In genomic region chr11:87908086-87908485, GRCh38 we compare ENCODE assay signal across 23 cellular contexts.
"Had no signal": no experiment of that assay in that cellular context is flagged by ENCODE, and none has a peak within 500 bp of the region (broad histone marks: within the 10 kb centered on the region; RNA-seq: fewer than 3 reads in every experiment).

No MANE protein-coding gene starts in this region.

- H3K27me3 Mint-ChIP-seq: dendritic cell treated with granulocyte-macrophage colony-stimulating factor and Interleukin-4, amounts not matched to agents 40 ng/mL and 50 ng/mL, for 4 days; effector memory CD8-positive, alpha-beta T cell had no signal

- H3K27ac ChIP-seq: colonic mucosa, epithelial cell of prostate, esophagus squamous epithelium, gastrocnemius medialis, heart right ventricle, left lung, lower lobe of right lung had no signal

- H3K27me3 ChIP-seq: colonic mucosa, esophagus squamous epithelium, gastrocnemius medialis, heart right ventricle, left lung had no signal

- H3K9me3 Mint-ChIP-seq: dendritic cell treated with granulocyte-macrophage colony-stimulating factor and Interleukin-4, amounts not matched to agents 40 ng/mL and 50 ng/mL, for 4 days; effector memory CD8-positive, alpha-beta T cell; endodermal cell had no signal

- H3K36me3 ChIP-seq: colonic mucosa, esophagus squamous epithelium, gastrocnemius medialis, heart right ventricle, left lung, lower lobe of right lung had no signal

- H3K4me1 ChIP-seq: colonic mucosa, esophagus squamous epithelium, gastrocnemius medialis, heart right ventricle, left lung, lower lobe of right lung had no signal

- H3K4me3 Mint-ChIP-seq: dendritic cell treated with granulocyte-macrophage colony-stimulating factor and Interleukin-4, amounts not matched to agents 40 ng/mL and 50 ng/mL, for 4 days; effector memory CD8-positive, alpha-beta T cell; endodermal cell had no signal

- H3K4me3 ChIP-seq: colonic mucosa, esophagus squamous epithelium, gastrocnemius medialis, heart right ventricle, left lung, lower lobe of right lung had no signal

- H3K27ac Mint-ChIP-seq: dendritic cell treated with granulocyte-macrophage colony-stimulating factor and Interleukin-4, amounts not matched to agents 40 ng/mL and 50 ng/mL, for 4 days; effector memory CD8-positive, alpha-beta T cell; endodermal cell had no signal

- DNase-seq: colonic mucosa; cortex of kidney; effector CD8-positive, alpha-beta T cell; effector memory CD8-positive, alpha-beta T cell; endodermal cell; erythroblast; esophagus squamous epithelium; foreskin fibroblast; foreskin melanocyte; gastrocnemius medialis; glutamatergic neuron; head of caudate nucleus; heart right ventricle; hippocampal formation; left cardiac atrium; left lung; left ventricle myocardium superior; lower lobe of right lung; mesenchymal stem cell; midbrain had no signal

- ATAC-seq: effector memory CD8-positive, alpha-beta T cell; esophagus mucosa; gastrocnemius medialis; heart right ventricle; left cardiac atrium; left lung; left ventricle myocardium superior; lower lobe of right lung had no signal
